ENCODE assay signal across 25 cellular contexts in genomic region chr4:156188596-156188995, GRCh38.
"Had no signal": no experiment of that assay in that cellular context is flagged by ENCODE, and none has a peak within 500 bp of the region (broad histone marks: within the 10 kb centered on the region; RNA-seq: fewer than 3 reads in every experiment).

No MANE protein-coding gene starts in this region.

- H3K27me3 ChIP-seq: adrenal gland, breast epithelium, SJCRH30 had no signal

- H3K36me3 ChIP-seq: adrenal gland, breast epithelium, SJCRH30 had no signal

- H3K9me3 ChIP-seq: adrenal gland, breast epithelium, SJCRH30, SK-N-SH had no signal

- ATAC-seq: K562 had no signal

- H3K27ac ChIP-seq: adrenal gland, breast epithelium, SJCRH30, VCaP had no signal

- H3K4me1 ChIP-seq: adrenal gland, breast epithelium had no signal

- H3K9ac ChIP-seq: SK-N-SH had no signal

- H3K4me3 ChIP-seq: adrenal gland, breast epithelium, K562, SJCRH30 had no signal

- H3K4me2 ChIP-seq: SK-N-SH had no signal

- DNase-seq: activated CD4-positive, alpha-beta memory T cell treated with anti-CD3 and anti-CD28 coated beads, Interleukin-2, amount 10 ng/mL, durations not matched to agents 7 days and 5 days; activated CD4-positive, alpha-beta T cell treated with anti-CD3 and anti-CD28 coated beads, Interleukin-2, amount 50 U/mL, for 1 hour; activated CD4-positive, CD25-positive, alpha-beta regulatory T cell; activated gamma-delta T cell treated with Interleukin-2 at 50 U/mL for 16 hours; activated naive CD4-positive, alpha-beta T cell treated with anti-CD3 and anti-CD28 coated beads, Interleukin-2, amount 10 ng/mL, durations not matched to agents 7 days and 5 days; activated naive CD8-positive, alpha-beta T cell treated with anti-CD3 and anti-CD28 coated beads for 36 hours; activated T-cell treated with anti-CD3 and anti-CD28 coated beads for 4 hours; activated T-cell treated with anti-CD3 and anti-CD28 coated beads, Interleukin-2, amount 50 U/mL, for 48 hours; adrenal gland; aorta; caudate nucleus; Kasumi-1; NCI-H1092; NCI-H1417; NCI-H1930; NCI-H2171; NCI-H2227 treated with DMSO at 0.1 percent for 48 hours; NCI-H526; NCI-H774; SJCRH30; SK-N-SH; T-helper 1 cell had no signal
